Comparison of ENCODE assay signal across 13 cellular contexts in genomic region chr9:128627906-128628305, GRCh38. TPM values are rescaled to one million over a fixed set of nuclear protein-coding genes. Genes with fewer than 3 reads are reported as not detected.
A peak's percentile ranks its signal among the peaks of the same experiment; 100 is the strongest.
DNase-seq lines count a peak whose midpoint lies in the region; ATAC-seq and TF ChIP-seq lines count a peak whose summit lies in the region.
"Had no signal": no experiment of that assay in that cellular context is flagged by ENCODE, and none has a peak within 500 bp of the region (broad histone marks: within the 10 kb centered on the region; RNA-seq: fewer than 3 reads in every experiment).

No MANE protein-coding gene starts in this region.

- TF ChIP-seq EP300 in upper lobe of left lung (IDR thresholded peaks at IDR 0.05), result no peak

- no peak overlapping the region for H3K4me3 ChIP-seq in upper lobe of left lung

- 82 to 83% methylated on average over 11 to 13 of the region's 13 CpGs for WGBS in upper lobe of left lung, 2 donors

- H3K27ac ChIP-seq in VCaP (0 out of 2 replicates have a peak overlapping the region, but pooled peaks have one; percentile 4), upper lobe of left lung (peak overlapping the region in 2 of 4 donors; percentile 29 to 36)

- H3K4me1 ChIP-seq in upper lobe of left lung, result peaks cover 0 to 7% (median 2%) of the 10 kb centered on the region in 4 donors

- DNase-seq in endothelial cell (ENCODE audit: low spot score), result no peak
- DNase-seq in memory B cell (ENCODE audit: low spot score in 2 of 2), result no peak
- DNase-seq in upper lobe of left lung, result no peak
- no peak for DNase-seq in amygdala (lab: John Stamatoyannopoulos, UW)
- DNase-seq in central memory CD4-positive, alpha-beta T cell, result no peak
- no peak for DNase-seq in KBM-7
- DNase-seq: activated CD4-positive, alpha-beta T cell treated with anti-CD3 and anti-CD28 coated beads for 4 hours; activated T-cell treated with anti-CD3 and anti-CD28 coated beads, Interleukin-2, amount 50 U/mL, for 4 hours; NCI-H2029; NCI-H524 treated with DMSO at 0.1 percent for 48 hours; stimulated activated CD4-positive, alpha-beta T cell treated with anti-CD3 and anti-CD28 coated beads, Interleukin-12 subunit alpha, Interleukin-12 subunit beta, amount 100 ng/mL, for 4 hours had no signal

- peaks cover 2% of the 10 kb centered on the region for H3K4me1 Mint-ChIP-seq in endothelial cell (ENCODE audit: unreplicated experiment)
- H3K4me1 Mint-ChIP-seq in memory B cell, result no peaks in the 10 kb centered on the region

- peaks cover 16% of the 10 kb centered on the region for H3K27me3 Mint-ChIP-seq in endothelial cell (ENCODE audit: unreplicated experiment)
- H3K27me3 Mint-ChIP-seq in memory B cell, result no peaks in the 10 kb centered on the region

- H3K36me3 Mint-ChIP-seq in endothelial cell (ENCODE audit: low read depth, unreplicated experiment) (peaks cover 54% of the 10 kb centered on the region), memory B cell (peaks cover 39% of the 10 kb centered on the region)

- TF ChIP-seq CTCF in VCaP (conservative IDR thresholded peaks at IDR 0.05) (no peak), endothelial cell (IDR thresholded peaks at IDR 0.05; ENCODE audit: unreplicated experiment) (no peak), upper lobe of left lung (IDR thresholded peaks at IDR 0.05) (no peak)

- H3K27me3 ChIP-seq in upper lobe of left lung, result no peaks in the 10 kb centered on the region

- peak overlapping the region; percentile 48 for H3K27ac Mint-ChIP-seq in endothelial cell (ENCODE audit: unreplicated experiment)
- H3K27ac Mint-ChIP-seq in memory B cell, result peak overlapping the region; percentile 60
- H3K27ac Mint-ChIP-seq: T-helper 1 cell treated with Interleukin-12 subunit alpha and Interleukin-12 subunit beta and Interleukin-4 antibody, amounts not matched to agents 30 μg/mL and 1 μg/mL, for 36 hours had no signal

- no peak overlapping the region for H3K4me3 Mint-ChIP-seq in endothelial cell (ENCODE audit: unreplicated experiment)
- no peak overlapping the region for H3K4me3 Mint-ChIP-seq in memory B cell
- H3K4me3 Mint-ChIP-seq: activated T-cell treated with anti-CD3 and anti-CD28 coated beads, Interleukin-2, amount 50 U/mL, for 4 hours; T-helper 1 cell treated with Interleukin-12 subunit alpha and Interleukin-12 subunit beta and Interleukin-4 antibody, amounts not matched to agents 30 μg/mL and 1 μg/mL, for 36 hours had no signal

- peaks cover 66 to 100% (median 94%) of the 10 kb centered on the region in 4 donors for H3K36me3 ChIP-seq in upper lobe of left lung

- ATAC-seq in memory B cell (ENCODE audit: low read depth) (no peak), upper lobe of left lung (ENCODE audit: low FRiP score in 2 of 2) (peak; percentile 4 to 6)
- ATAC-seq: activated T-cell treated with anti-CD3 and anti-CD28 coated beads, Interleukin-2, amount 50 U/mL, for 4 hours had no signal

- TF ChIP-seq POLR2A in upper lobe of left lung (IDR thresholded peaks at IDR 0.05), result no peak

- no peaks in the 10 kb centered on the region for H3K9me3 ChIP-seq in upper lobe of left lung

- in situ Hi-C loops in KBM-7 (cut with MboI; ENCODE audit: low pct_unique_long_range_greater_than_20kb, low sequenced_read_pairs), result no loop called here

- H3K9me3 Mint-ChIP-seq in endothelial cell (ENCODE audit: unreplicated experiment), result no peaks in the 10 kb centered on the region
- no peaks in the 10 kb centered on the region for H3K9me3 Mint-ChIP-seq in memory B cell
- H3K9me3 Mint-ChIP-seq: activated T-cell treated with anti-CD3 and anti-CD28 coated beads, Interleukin-2, amount 50 U/mL, for 4 hours; T-helper 1 cell treated with Interleukin-12 subunit alpha and Interleukin-12 subunit beta and Interleukin-4 antibody, amounts not matched to agents 30 μg/mL and 1 μg/mL, for 36 hours had no signal

RNA-seq across cellular contexts. Expression of gene DYNC2I2, which starts 28.7 kb away (rescaled TPM):
- total RNA-seq in endothelial cell (ENCODE audit: unreplicated experiment), result 35.4 TPM
- 100 to 1,000 TPM in 1 of 6 donors, 10 to 100 TPM in 5; 47.8 to 105 (median 76.8) TPM for total RNA-seq in upper lobe of left lung
